9 cellular contexts compared by ENCODE assay signal in the genomic region with DNA sequence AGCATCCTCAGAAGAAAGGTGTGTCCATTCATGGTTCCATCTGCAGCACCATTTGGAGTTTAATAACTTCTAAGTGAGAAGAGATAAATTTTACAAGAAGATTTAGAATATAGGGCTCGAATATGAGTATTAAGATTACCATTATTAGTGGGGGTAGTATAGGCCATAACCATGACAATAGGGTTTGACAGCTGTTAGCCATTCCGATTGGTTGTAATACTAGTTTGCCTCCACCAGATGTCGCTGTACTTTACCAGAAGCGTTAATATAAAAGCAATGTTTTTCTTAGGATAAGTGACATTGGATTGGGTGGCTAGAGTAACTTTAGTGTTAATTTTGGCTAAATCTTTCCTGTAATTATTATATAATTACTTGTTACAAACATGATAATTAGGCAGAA.
DNase-seq lines count a peak whose midpoint lies in the region; ATAC-seq and TF ChIP-seq lines count a peak whose summit lies in the region.
"Had no signal": no experiment of that assay in that cellular context is flagged by ENCODE, and none has a peak within 500 bp of the region (broad histone marks: within the 10 kb centered on the region; RNA-seq: fewer than 3 reads in every experiment).

No MANE protein-coding gene starts in this region.

- TF ChIP-seq CTCF in AG10803 (conservative IDR thresholded peaks at IDR 0.05; ENCODE audit: low read length) (peak; percentile 43), GM12874 (IDR thresholded peaks at IDR 0.05; ENCODE audit: insufficient read depth, low read depth, low read length) (peak; percentile 41; the same call in 1 of the 2 replicates), hepatocyte (IDR thresholded peaks at IDR 0.05; ENCODE audit: poor library complexity) (peak; percentile 26)

- peaks cover 8% of the 10 kb centered on the region for H3K9me3 ChIP-seq in hepatocyte (ENCODE audit: low read depth)

- no peaks in the 10 kb centered on the region for H3K36me3 ChIP-seq in hepatocyte (replicated peaks; ENCODE audit: insufficient read depth, low read depth)

- H3K27me3 ChIP-seq in hepatocyte: no peaks in the 10 kb centered on the region

- DNase-seq in AG10803 (ENCODE audit: low read depth) (no peak), RPMI7951 (ENCODE audit: low read depth) (peak; percentile 18), hepatocyte (ENCODE audit: low spot score) (no peak), nucleus accumbens (lab: John Stamatoyannopoulos, UW) (no peak), cortex of kidney (lab: John Stamatoyannopoulos, UW) (no peak)
- DNase-seq: NCI-H2171 treated with DMSO at 0.1 percent for 48 hours had no signal

- H3K9me2 ChIP-seq in hepatocyte (replicated peaks; ENCODE audit: insufficient read depth): no peaks in the 10 kb centered on the region

- H3K4me2 ChIP-seq in hepatocyte: no peak overlapping the region

- no peaks in the 10 kb centered on the region for H4K20me1 ChIP-seq in hepatocyte (ENCODE audit: insufficient read depth, poor library complexity, severe bottlenecking)

- H3K79me2 ChIP-seq in hepatocyte: no peaks in the 10 kb centered on the region

- H3K27ac ChIP-seq in hepatocyte: no peak overlapping the region

- no peak overlapping the region for H2AFZ ChIP-seq in hepatocyte

- H3K4me3 ChIP-seq in AG10803 (ENCODE audit: low read length) (no peak overlapping the region), hepatocyte (no peak overlapping the region)

- no peaks in the 10 kb centered on the region for H3K4me1 ChIP-seq in hepatocyte (ENCODE audit: insufficient read depth)

- no peak for ATAC-seq in GM21529 (IDR thresholded peaks at IDR 0.05; ENCODE audit: unreplicated experiment)
- ATAC-seq in GM18858 (IDR thresholded peaks at IDR 0.05; ENCODE audit: unreplicated experiment): no peak

- WGBS in hepatocyte (ENCODE audit: low lambda C conversion rate, missing lambda C conversion rate): 41% methylated on average over 4 of the region's 4 CpGs
